In the genomic region with DNA sequence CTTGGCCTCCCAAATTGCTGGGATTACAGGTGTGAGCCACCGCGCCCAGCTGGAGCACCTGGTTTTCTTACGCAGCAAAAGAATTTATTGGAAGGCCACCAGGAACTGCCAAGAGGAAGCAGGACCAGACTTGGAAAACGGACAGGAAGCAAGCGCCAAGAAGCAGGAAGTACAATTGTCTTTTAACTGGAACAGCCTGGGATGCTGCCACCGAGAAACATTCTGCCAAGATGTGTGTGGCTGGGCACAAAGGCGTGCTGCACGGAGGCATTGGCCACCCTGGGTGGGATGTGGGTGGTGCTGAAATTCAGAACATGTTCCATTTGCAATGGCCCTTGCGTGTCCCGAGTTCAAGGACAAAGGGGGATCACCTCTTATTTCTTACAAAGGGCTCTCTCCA, we compare ENCODE assay signal across 18 cellular contexts. TPM values are rescaled to one million over a fixed set of nuclear protein-coding genes. Genes with fewer than 3 reads are reported as not detected.
A peak's percentile ranks its signal among the peaks of the same experiment; 100 is the strongest.
DNase-seq lines count a peak whose midpoint lies in the region; ATAC-seq and TF ChIP-seq lines count a peak whose summit lies in the region.
"Had no signal": no experiment of that assay in that cellular context is flagged by ENCODE, and none has a peak within 500 bp of the region (broad histone marks: within the 10 kb centered on the region; RNA-seq: fewer than 3 reads in every experiment).

No MANE protein-coding gene starts in this region.

- no peaks in the 10 kb centered on the region for H3K36me3 ChIP-seq in HAP-1 (replicated peaks)

- peak; percentile 28 for ATAC-seq in left colon
- ATAC-seq in sciatic nerve, result peak; percentile 42
- ATAC-seq in GM18511 (IDR thresholded peaks at IDR 0.05; ENCODE audit: unreplicated experiment), result no peak

- in situ Hi-C loops in HAP-1 (cut with MboI; ENCODE audit: low sequenced_read_pairs), result no loop called here

- intact Hi-C loops in left colon (cut with DNase I, micrococcal nuclease), result no loop called here
- intact Hi-C loops in sciatic nerve (cut with DNase I), result no loop called here

- peak; percentile 89 for DNase-seq in LNCaP clone FGC (ENCODE audit: low read depth)
- no peak for DNase-seq in left colon
- no peak for DNase-seq in sciatic nerve (ENCODE audit: low spot score)
- DNase-seq in HAP-1 (ENCODE audit: low spot score in 2 of 2), result no peak
- DNase-seq in NCI-H446 (lab: John Stamatoyannopoulos, UW), result no peak
- DNase-seq: ACHN; AML-193; CD4-positive, alpha-beta T cell; HCEC 1CT; IMR-90; NCI-H1105 treated with DMSO at 0.1 percent for 48 hours; NCI-H1694 treated with DMSO at 0.1 percent for 48 hours; NCI-H345; NCI-H748 treated with DMSO at 0.1 percent for 48 hours; PC-9 had no signal

- H3K27ac ChIP-seq in VCaP, result peak overlapping the region; percentile 46
- H3K27ac ChIP-seq: PC-9 had no signal

- H3K4me1 ChIP-seq in HAP-1, result peaks cover 2% of the 10 kb centered on the region; the same call in 1 of the 2 replicates

- H3K27me3 ChIP-seq in HAP-1 (ENCODE audit: low read depth), result no peaks in the 10 kb centered on the region; the same call in 1 of the 2 replicates

- TF ChIP-seq CTCF in LNCaP clone FGC (IDR thresholded peaks at IDR 0.05; ENCODE audit: control insufficient read depth, extremely low read depth, insufficient read depth) (no peak), VCaP (conservative IDR thresholded peaks at IDR 0.05) (no peak)

- no peaks in the 10 kb centered on the region for H3K9me3 ChIP-seq in HAP-1

- H3K4me3 ChIP-seq in LNCaP clone FGC (ENCODE audit: low read depth, low read length) (no peak overlapping the region), HAP-1 (no peak overlapping the region)
- H3K4me3 ChIP-seq: PC-9 had no signal

RNA-seq across cellular contexts. Expression of a gene that starts 15.4 kb away (rescaled TPM):
- 100 to 1,000 TPM in 1 of 2 donors, 10 to 100 TPM in 1; 98.8 to 107 TPM for total RNA-seq in left colon
- total RNA-seq in sciatic nerve, result 102 TPM

RNA-seq across cellular contexts. Expression of a gene that starts 25.1 kb away (rescaled TPM):
- total RNA-seq in left colon (under 1 TPM; 0.84 to 0.98 TPM), sciatic nerve (not detected)
- total RNA-seq: CD4-positive, alpha-beta T cell; IMR-90; LHCN-M2; PC-9 had no signal

RNA-seq across cellular contexts. Expression of a gene that starts 56.7 kb away (rescaled TPM):
- total RNA-seq in left colon, result 10 to 100 TPM; 31.3 to 38.9 TPM
- 34.5 TPM for total RNA-seq in sciatic nerve
